23 cellular contexts compared by ENCODE assay signal in the genomic region with DNA sequence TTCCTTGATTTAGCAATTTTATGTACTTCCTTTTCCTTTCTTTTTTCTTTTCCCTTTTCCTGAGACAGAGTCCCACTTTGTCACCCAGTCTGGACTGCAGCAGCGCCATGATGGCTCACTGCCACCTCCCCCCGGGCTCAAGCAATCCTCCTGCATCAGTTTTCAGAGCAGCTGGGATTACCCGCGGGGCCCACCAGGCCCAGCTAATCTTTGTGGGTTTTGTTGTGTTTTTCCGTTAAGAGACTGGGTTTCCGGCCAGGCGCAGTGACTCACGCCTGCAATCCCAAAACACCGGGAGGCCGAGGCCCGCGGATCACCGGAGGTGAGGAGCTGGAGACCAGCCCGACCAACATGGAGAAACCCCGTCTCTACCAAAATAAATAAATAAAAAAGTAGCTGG. TPM values are rescaled to one million over a fixed set of nuclear protein-coding genes. Genes with fewer than 3 reads are reported as not detected.
A peak's percentile ranks its signal among the peaks of the same experiment; 100 is the strongest.
DNase-seq lines count a peak whose midpoint lies in the region; ATAC-seq and TF ChIP-seq lines count a peak whose summit lies in the region.
"Had no signal": no experiment of that assay in that cellular context is flagged by ENCODE, and none has a peak within 500 bp of the region (broad histone marks: within the 10 kb centered on the region; RNA-seq: fewer than 3 reads in every experiment).

No MANE protein-coding gene starts in this region.

- no peak overlapping the region for H3K4me3 Mint-ChIP-seq in GM23338
- H3K4me3 Mint-ChIP-seq in neural progenitor cell, result no peak overlapping the region
- H3K4me3 Mint-ChIP-seq: central memory CD8-positive, alpha-beta T cell; stimulated activated naive B cell treated with anti-CD40 and anti-IgM and Interleukin-4, amounts not matched to agents 10 μg/mL and 1 μg/mL and 100 μg/mL, for 72 hours had no signal

- H3K9me3 ChIP-seq in NT2/D1 (ENCODE audit: insufficient read depth, low read length), result no peaks in the 10 kb centered on the region
- H3K9me3 ChIP-seq in neural progenitor cell (ENCODE audit: low read depth), result no peaks in the 10 kb centered on the region
- no peaks in the 10 kb centered on the region for H3K9me3 ChIP-seq in hepatocyte (ENCODE audit: low read depth)
- H3K9me3 ChIP-seq: mucosa of descending colon had no signal

- H3K27ac Mint-ChIP-seq in GM23338 (no peak overlapping the region), neural progenitor cell (no peak overlapping the region)
- H3K27ac Mint-ChIP-seq: activated naive CD4-positive, alpha-beta T cell treated with anti-CD3 and anti-CD28 coated beads, Interleukin-2, amount 50 U/mL, for 72 hours; stimulated activated naive B cell treated with anti-CD40 and anti-IgM and Interleukin-4, amounts not matched to agents 10 μg/mL and 1 μg/mL and 100 μg/mL, for 72 hours had no signal

- WGBS in hepatocyte (ENCODE audit: low lambda C conversion rate, missing lambda C conversion rate), result 83% methylated on average over 14 of the region's 15 CpGs

- H3K27ac ChIP-seq in GM23338 (ENCODE audit: low read depth) (no peak overlapping the region), neural progenitor cell (no peak overlapping the region), hepatocyte (no peak overlapping the region)

- H3F3A ChIP-seq in GM23338 (replicated peaks; ENCODE audit: low read depth), result no peaks in the 10 kb centered on the region
- H3F3A ChIP-seq in neural progenitor cell (ENCODE audit: low read depth), result no peaks in the 10 kb centered on the region

- H4K20me1 ChIP-seq in GM23338 (replicated peaks; ENCODE audit: insufficient read depth) (no peaks in the 10 kb centered on the region; the same call in 1 of the 2 replicates), neural progenitor cell (ENCODE audit: low read depth) (no peaks in the 10 kb centered on the region), hepatocyte (ENCODE audit: insufficient read depth, poor library complexity, severe bottlenecking) (no peaks in the 10 kb centered on the region)

- H3K27me3 Mint-ChIP-seq in GM23338 (ENCODE audit: insufficient read depth, low read depth, poor library complexity) (peaks cover 3% of the 10 kb centered on the region), neural progenitor cell (ENCODE audit: insufficient read depth, low read depth) (no peaks in the 10 kb centered on the region)
- H3K27me3 Mint-ChIP-seq: stimulated activated naive B cell treated with anti-CD40 and anti-IgM and Interleukin-4, amounts not matched to agents 10 μg/mL and 1 μg/mL and 100 μg/mL, for 72 hours had no signal

- H3K36me3 ChIP-seq in GM23338 (ENCODE audit: insufficient read depth), result no peaks in the 10 kb centered on the region
- H3K36me3 ChIP-seq in NT2/D1 (ENCODE audit: insufficient read depth, insufficient read length, low read length), result no peaks in the 10 kb centered on the region
- H3K36me3 ChIP-seq in neural progenitor cell, result no peaks in the 10 kb centered on the region
- H3K36me3 ChIP-seq in hepatocyte (replicated peaks; ENCODE audit: insufficient read depth, low read depth), result no peaks in the 10 kb centered on the region

- TF ChIP-seq CTCF in GM23338 (conservative IDR thresholded peaks at IDR 0.05; ENCODE audit: low read depth in 2 of 2) (no peak), fibroblast of pulmonary artery (IDR thresholded peaks at IDR 0.05; ENCODE audit: low read length, missing control alignments) (no peak), neural progenitor cell (IDR thresholded peaks at IDR 0.05) (no peak), hepatocyte (IDR thresholded peaks at IDR 0.05; ENCODE audit: poor library complexity) (no peak)

- no peaks in the 10 kb centered on the region for H3K27me3 ChIP-seq in GM23338 (ENCODE audit: insufficient read depth)
- H3K27me3 ChIP-seq in NT2/D1 (ENCODE audit: insufficient read depth, insufficient read length), result no peaks in the 10 kb centered on the region
- no peaks in the 10 kb centered on the region for H3K27me3 ChIP-seq in neural progenitor cell
- no peaks in the 10 kb centered on the region for H3K27me3 ChIP-seq in hepatocyte

- H3K4me3 ChIP-seq in GM23338 (no peak overlapping the region), NT2/D1 (ENCODE audit: insufficient read length, low read depth) (peak overlapping the region; percentile 26), fibroblast of pulmonary artery (replicated peaks; ENCODE audit: low read depth, low read length) (no peak overlapping the region), neural progenitor cell (no peak overlapping the region), hepatocyte (no peak overlapping the region)
- H3K4me3 ChIP-seq: mucosa of descending colon had no signal

- peaks cover 4% of the 10 kb centered on the region; the same call in 1 of the 3 replicates for H3K4me1 Mint-ChIP-seq in GM23338
- H3K4me1 Mint-ChIP-seq in neural progenitor cell, result no peaks in the 10 kb centered on the region
- H3K4me1 Mint-ChIP-seq: central memory CD8-positive, alpha-beta T cell; stimulated activated naive B cell treated with anti-CD40 and anti-IgM and Interleukin-4, amounts not matched to agents 10 μg/mL and 1 μg/mL and 100 μg/mL, for 72 hours had no signal

- H3K9me3 Mint-ChIP-seq in GM23338 (peaks cover 10% of the 10 kb centered on the region), neural progenitor cell (peaks cover 7% of the 10 kb centered on the region)
- H3K9me3 Mint-ChIP-seq: activated naive CD4-positive, alpha-beta T cell treated with anti-CD3 and anti-CD28 coated beads, Interleukin-2, amount 50 U/mL, for 72 hours; central memory CD8-positive, alpha-beta T cell; stimulated activated naive B cell treated with anti-CD40 and anti-IgM and Interleukin-4, amounts not matched to agents 10 μg/mL and 1 μg/mL and 100 μg/mL, for 72 hours had no signal

- DNase-seq in GM23338 (ENCODE audit: low spot score), result peak; percentile 21
- no peak for DNase-seq in NT2/D1 (ENCODE audit: low read depth, low spot score)
- peak; percentile 11 for DNase-seq in fibroblast of pulmonary artery (ENCODE audit: low read depth)
- DNase-seq in neural progenitor cell (ENCODE audit: low spot score), result no peak
- DNase-seq in stimulated activated naive CD4-positive, alpha-beta T cell treated with Interleukin-2 at 50 U/mL for 16 hours (lab: John Stamatoyannopoulos, UW), result no peak
- DNase-seq in hepatocyte (ENCODE audit: low spot score), result no peak
- no peak for DNase-seq in SW 1271 (lab: John Stamatoyannopoulos, UW)
- DNase-seq: activated CD4-positive, alpha-beta T cell treated with anti-CD3 and anti-CD28 coated beads, Interleukin-2, amount 50 U/mL, for 4 hours; activated T-cell treated with anti-CD3 and anti-CD28 coated beads, Interleukin-2, amount 50 U/mL, for 1 hour; GF-D8; HCEC 1CT; mucosa of descending colon; NCI-H1048; NCI-H2171 treated with DMSO at 0.1 percent for 48 hours; SHP77 treated with DMSO at 0.1 percent for 48 hours; small intestine; stimulated activated naive B cell treated with anti-CD40 and anti-IgM and Interleukin-4, amounts not matched to agents 10 μg/mL and 1 μg/mL and 100 μg/mL, for 72 hours had no signal

- H3K9me2 ChIP-seq in GM23338 (ENCODE audit: insufficient read depth) (no peaks in the 10 kb centered on the region), hepatocyte (replicated peaks; ENCODE audit: insufficient read depth) (no peaks in the 10 kb centered on the region)

- no peaks in the 10 kb centered on the region for H3K36me3 Mint-ChIP-seq in GM23338 (ENCODE audit: low read depth)
- H3K36me3 Mint-ChIP-seq in neural progenitor cell, result no peaks in the 10 kb centered on the region
- H3K36me3 Mint-ChIP-seq: activated naive CD4-positive, alpha-beta T cell treated with anti-CD3 and anti-CD28 coated beads, Interleukin-2, amount 50 U/mL, for 72 hours; stimulated activated naive B cell treated with anti-CD40 and anti-IgM and Interleukin-4, amounts not matched to agents 10 μg/mL and 1 μg/mL and 100 μg/mL, for 72 hours had no signal

- peak overlapping the region; percentile 50 for H3K9ac ChIP-seq in NT2/D1 (ENCODE audit: insufficient read length, low read depth)
- H3K9ac ChIP-seq in neural progenitor cell, result no peak overlapping the region

- ATAC-seq in GM23338 (no peak; the same call in 2 of the 3 replicates), GM19035 (IDR thresholded peaks at IDR 0.05; ENCODE audit: unreplicated experiment) (no peak)
- ATAC-seq: activated naive CD4-positive, alpha-beta T cell treated with anti-CD3 and anti-CD28 coated beads, Interleukin-2, amount 50 U/mL, for 72 hours; mucosa of descending colon; stimulated activated naive B cell treated with anti-CD40 and anti-IgM and Interleukin-4, amounts not matched to agents 10 μg/mL and 1 μg/mL and 100 μg/mL, for 72 hours had no signal

- H2AFZ ChIP-seq in GM23338, result peak overlapping the region; percentile 86; the same call in 1 of the 2 replicates
- H2AFZ ChIP-seq in neural progenitor cell (replicated peaks), result peak overlapping the region; percentile 76
- H2AFZ ChIP-seq in hepatocyte, result no peak overlapping the region

- H3K79me2 ChIP-seq in GM23338 (replicated peaks; ENCODE audit: insufficient read depth) (no peaks in the 10 kb centered on the region), neural progenitor cell (ENCODE audit: low read depth) (no peaks in the 10 kb centered on the region), hepatocyte (no peaks in the 10 kb centered on the region)

- no peak overlapping the region for H3K4me2 ChIP-seq in GM23338
- no peak overlapping the region for H3K4me2 ChIP-seq in neural progenitor cell
- H3K4me2 ChIP-seq in hepatocyte, result no peak overlapping the region

- H3K4me1 ChIP-seq in GM23338 (ENCODE audit: insufficient read depth) (no peaks in the 10 kb centered on the region), NT2/D1 (ENCODE audit: insufficient read depth, insufficient read length) (no peaks in the 10 kb centered on the region), neural progenitor cell (no peaks in the 10 kb centered on the region), hepatocyte (ENCODE audit: insufficient read depth) (no peaks in the 10 kb centered on the region)

TF ChIP-seq in GM23338, 12 proteins besides CTCF, POLR2A, EP300 and RAD21 (continues in another document):
- TF ChIP-seq JUNB (IDR thresholded peaks at IDR 0.05; ENCODE audit: unreplicated experiment), result no peak

RNA-seq across cellular contexts. Expression of a gene that starts 17.7 kb away (rescaled TPM):
- total RNA-seq in GM23338 (2014; rRNA removed; shearing (Covaris generic)), result not detected in 2 replicates
- polyA plus RNA-seq in GM23338 (2016; fragmentation: Nextera tagmentation; extraction: Ambion mirVana) (0.05 TPM in 1 of 2 replicates, not detected in the other), hepatocyte (0.05 TPM in 1 of 2 replicates, not detected in the other)
- total RNA-seq in neural progenitor cell (ENCODE audit: low replicate concordance) (not detected in 2 replicates), hepatocyte (0.03 and 0.08 TPM in 2 replicates)
- total RNA-seq: frontal cortex had no signal

RNA-seq across cellular contexts. Expression of a gene that starts 38.3 kb away (rescaled TPM):
- not detected in 2 replicates for total RNA-seq in GM23338 (2014; rRNA removed; shearing (Covaris generic))
- not detected in 2 replicates for polyA plus RNA-seq in GM23338 (2016; fragmentation: Nextera tagmentation; extraction: Ambion mirVana)
- total RNA-seq in neural progenitor cell (ENCODE audit: low replicate concordance), result not detected in 2 replicates
- not detected in 2 replicates for total RNA-seq in hepatocyte
- not detected in 2 replicates for polyA plus RNA-seq in hepatocyte
- total RNA-seq: activated naive CD4-positive, alpha-beta T cell treated with anti-CD3 and anti-CD28 coated beads, Interleukin-2, amount 50 U/mL, for 72 hours; frontal cortex; mucosa of descending colon; omental fat pad; ureter had no signal
- polyA plus RNA-seq: small intestine had no signal

Comparison
In these comparisons a context has a peak if more than half of its experiments do, and no peak if none do; other contexts are left out.
1. DNase-seq: peak in GM23338 (single experiment) and fibroblast of pulmonary artery (single experiment); none in NT2/D1 (single experiment), neural progenitor cell (single experiment), stimulated activated naive CD4-positive, alpha-beta T cell treated with Interleukin-2 at 50 U/mL for 16 hours (single experiment), hepatocyte (single experiment) and SW 1271 (0 of 2).